31 cellular contexts compared by ENCODE assay signal in genomic region chr11:18785416-18785815, GRCh38. TPM values are rescaled to one million over a fixed set of nuclear protein-coding genes. Genes with fewer than 3 reads are reported as not detected.
"Had no signal": no experiment of that assay in that cellular context is flagged by ENCODE, and none has a peak within 500 bp of the region (broad histone marks: within the 10 kb centered on the region; RNA-seq: fewer than 3 reads in every experiment).

No MANE protein-coding gene starts in this region.

- H3K27me3 ChIP-seq: body of pancreas, Peyer's patch had no signal

- ATAC-seq: activated CD8-positive, alpha-beta T cell treated with anti-CD3 and anti-CD28 coated beads for 36 hours; activated T-cell treated with anti-CD3 and anti-CD28 coated beads, Interleukin-2, amount 50 U/mL, for 72 hours; activated T-helper 17 cell treated with anti-CD3 and anti-CD28 coated beads, Interleukin-2, amount 50 U/mL, for 72 hours; body of pancreas had no signal

- H3K9me3 ChIP-seq: body of pancreas, breast epithelium, MG63, Peyer's patch, SJSA1 had no signal

- DNase-seq: activated CD4-positive, alpha-beta T cell treated with anti-CD3 and anti-CD28 coated beads, Interleukin-2, amount 10 ng/mL, durations not matched to agents 24 days and 14 days; activated CD4-positive, alpha-beta T cell treated with anti-CD3 and anti-CD28 coated beads, Interleukin-2, amount 50 U/mL, for 4 hours; activated CD8-positive, alpha-beta T cell treated with anti-CD3 and anti-CD28 coated beads for 36 hours; activated effector memory CD4-positive, alpha-beta T cell treated with anti-CD3 and anti-CD28 coated beads, Interleukin-2, amount 50 U/mL, for 16 hours; activated naive CD4-positive, alpha-beta T cell; activated naive CD4-positive, alpha-beta T cell treated with anti-CD3 and anti-CD28 coated beads, Interleukin-2, amount 50 U/mL, for 16 hours; activated naive CD8-positive, alpha-beta T cell treated with anti-CD3 and anti-CD28 coated beads for 36 hours; activated T-cell treated with anti-CD3 and anti-CD28 coated beads, Interleukin-2, amount 50 U/mL, for 1 hour; activated T-cell treated with anti-CD3 and anti-CD28 coated beads, Interleukin-2, amount 50 U/mL, for 72 hours; body of pancreas; Kasumi-1; KG1; MG63; MV-4-11; NCI-H1092; NCI-H1436 treated with DMSO at 0.1 percent for 48 hours; NCI-H1694 treated with DMSO at 0.1 percent for 48 hours; NCI-H2029; NCI-H345; NCI-H524 treated with DMSO at 0.1 percent for 48 hours; Peyer's patch; RPMI8226; SHP77 treated with DMSO at 0.1 percent for 48 hours; T1000 had no signal

- H3K36me3 ChIP-seq: breast epithelium, MG63, Peyer's patch, SJSA1 had no signal

- H3K4me3 ChIP-seq: body of pancreas, breast epithelium, MG63, Peyer's patch, SJSA1 had no signal

- H3K4me1 ChIP-seq: breast epithelium, Peyer's patch, SJSA1 had no signal

- H3K27ac ChIP-seq: body of pancreas, breast epithelium, Peyer's patch, SJSA1 had no signal

RNA-seq across cellular contexts. Expression of gene PTPN5, which starts 6.2 kb away (rescaled TPM):
- total RNA-seq: activated CD4-positive, alpha-beta T cell treated with anti-CD3 and anti-CD28 coated beads, Interleukin-2, amount 10 ng/mL, durations not matched to agents 24 days and 14 days; activated CD8-positive, alpha-beta memory T cell treated with anti-CD3 and anti-CD28 coated beads for 36 hours; activated CD8-positive, alpha-beta T cell treated with anti-CD3 and anti-CD28 coated beads for 36 hours; activated naive CD8-positive, alpha-beta T cell treated with anti-CD3 and anti-CD28 coated beads for 36 hours; activated T-cell treated with anti-CD3 and anti-CD28 coated beads, Interleukin-2, amount 50 U/mL, for 72 hours; activated T-helper 17 cell treated with anti-CD3 and anti-CD28 coated beads, Interleukin-2, amount 50 U/mL, for 72 hours; NCI-H460; SJSA1; T-helper 1 cell treated with Interleukin-12 subunit alpha and Interleukin-12 subunit beta and Interleukin-4 antibody, amounts not matched to agents 30 ng/mL and 1 ng/mL, for 36 hours; T-helper 2 cell treated with Interferon-gamma antibody and Interleukin-4, amounts not matched to agents 100 ng/mL and 5 ng/mL, for 36 hours had no signal

RNA-seq across cellular contexts. Expression of gene IGSF22, which starts 59.4 kb away (rescaled TPM):
- total RNA-seq: activated CD4-positive, alpha-beta T cell treated with anti-CD3 and anti-CD28 coated beads, Interleukin-2, amount 10 ng/mL, durations not matched to agents 24 days and 14 days; body of pancreas; NCI-H460; Peyer's patch; SJSA1 had no signal
